27 cellular contexts compared by ENCODE assay signal in the genomic region with DNA sequence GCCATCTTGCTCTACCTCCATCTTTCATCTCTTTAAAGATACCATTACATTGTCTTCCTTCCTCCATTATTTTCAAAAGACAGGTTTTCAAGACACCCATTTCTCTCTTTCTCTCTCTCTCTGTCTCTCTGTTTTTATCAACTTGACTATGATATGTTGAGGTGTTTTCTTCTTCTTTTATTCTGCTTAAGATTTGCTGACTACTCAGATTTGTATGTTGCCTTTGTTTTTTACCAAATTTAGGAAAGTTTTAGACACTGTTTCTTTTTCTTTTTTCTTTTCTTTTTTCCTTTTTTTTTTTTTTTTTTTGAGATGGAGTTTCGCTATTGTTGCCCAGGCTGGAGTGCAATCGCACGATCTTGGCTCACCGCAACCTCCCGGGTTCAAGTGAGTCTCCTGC.
"Had no signal": no experiment of that assay in that cellular context is flagged by ENCODE, and none has a peak within 500 bp of the region (broad histone marks: within the 10 kb centered on the region; RNA-seq: fewer than 3 reads in every experiment).

No MANE protein-coding gene starts in this region.

- H3K27me3 ChIP-seq: colonic mucosa, dorsolateral prefrontal cortex, esophagus muscularis mucosa, esophagus squamous epithelium, foreskin keratinocyte, gastrocnemius medialis, gastroesophageal sphincter, heart left ventricle, heart right ventricle had no signal

- H3K36me3 ChIP-seq: colonic mucosa, esophagus muscularis mucosa, esophagus squamous epithelium, gastrocnemius medialis, gastroesophageal sphincter, heart left ventricle, heart right ventricle had no signal

- H3K27ac ChIP-seq: colonic mucosa, coronary artery, dorsolateral prefrontal cortex, epithelial cell of prostate, esophagus muscularis mucosa, esophagus squamous epithelium, foreskin keratinocyte, gastrocnemius medialis, gastroesophageal sphincter, heart left ventricle, heart right ventricle had no signal

- H3K4me3 ChIP-seq: colonic mucosa, coronary artery, dorsolateral prefrontal cortex, esophagus muscularis mucosa, esophagus squamous epithelium, gastrocnemius medialis, gastroesophageal sphincter, heart left ventricle, heart right ventricle had no signal

- H3K9me3 ChIP-seq: colonic mucosa, gastrocnemius medialis, heart left ventricle had no signal

- FAIRE-seq: colon, endometrium, endothelial cell of umbilical vein had no signal

- ATAC-seq: effector memory CD8-positive, alpha-beta T cell; esophagus mucosa; foreskin keratinocyte; gastrocnemius medialis; gastroesophageal sphincter; heart left ventricle; heart right ventricle had no signal

- H3K4me1 ChIP-seq: colonic mucosa, esophagus muscularis mucosa, esophagus squamous epithelium, foreskin keratinocyte, gastrocnemius medialis, gastroesophageal sphincter, heart left ventricle, heart right ventricle had no signal

- DNase-seq: colonic mucosa; cortex of kidney; dermis blood vessel endothelial cell; dorsolateral prefrontal cortex; effector CD4-positive, alpha-beta T cell; effector CD8-positive, alpha-beta T cell; effector memory CD4-positive, alpha-beta T cell; effector memory CD8-positive, alpha-beta T cell; endodermal cell; erythroblast; esophagus squamous epithelium; foreskin fibroblast; foreskin keratinocyte; foreskin melanocyte; gastrocnemius medialis; glutamatergic neuron; head of caudate nucleus; heart left ventricle; heart right ventricle had no signal
